8 cellular contexts compared by ENCODE assay signal in genomic region chr3:48086736-48087470, GRCh38.
DNase-seq lines count a peak whose midpoint lies in the region; ATAC-seq, FAIRE-seq and TF ChIP-seq lines count a peak whose summit lies in the region.

No MANE protein-coding gene starts in this region.

- H3K9ac ChIP-seq in trophoblast cell (ENCODE audit: low read length) = no peak overlapping the region

- H3K9me3 ChIP-seq in esophagus muscularis mucosa (no peaks in the 10 kb centered on the region), trophoblast cell (ENCODE audit: insufficient read depth, low read depth, low read length) (no peaks in the 10 kb centered on the region)

- H3K36me3 ChIP-seq in esophagus muscularis mucosa (peaks cover 0 to 9% (median 0%) of the 10 kb centered on the region in 4 donors), trophoblast cell (ENCODE audit: control insufficient read depth in 1 of 2, insufficient read depth in 2 of 2, low read length in 2 of 2) (peaks cover 4% of the 10 kb centered on the region in 2 experiments)

- H3K23ac ChIP-seq in trophoblast cell (ENCODE audit: low read length) = no peak overlapping the region

- no peak overlapping the region for H2BK5ac ChIP-seq in trophoblast cell (ENCODE audit: low read depth, low read length, poor library complexity)

- no peak overlapping the region for H3K14ac ChIP-seq in trophoblast cell (ENCODE audit: low read length)

- H3K27me3 ChIP-seq in esophagus muscularis mucosa = no peaks in the 10 kb centered on the region
- H3K27me3 ChIP-seq in trophoblast cell (ENCODE audit: insufficient read depth, low read length) = no peaks in the 10 kb centered on the region

- H3K79me1 ChIP-seq in trophoblast cell (ENCODE audit: low read length) = peaks cover 16% of the 10 kb centered on the region

- no peak overlapping the region for H4K91ac ChIP-seq in trophoblast cell (ENCODE audit: low read depth, low read length)

- H3K4me3 ChIP-seq in esophagus muscularis mucosa = peak overlapping the region; percentile 70 to 97 (median 91)
- peak overlapping the region; percentile 88 for H3K4me3 ChIP-seq in trophoblast cell (ENCODE audit: low read depth, low read length)

- H2BK12ac ChIP-seq in trophoblast cell (ENCODE audit: low read length) = no peak overlapping the region

- no peak overlapping the region for H4K8ac ChIP-seq in trophoblast cell (ENCODE audit: low read depth, low read length)

- H3K27ac ChIP-seq in RWPE1 (peak overlapping the region; percentile 95), esophagus muscularis mucosa (replicated peaks in 1 of 4) (peak overlapping the region; percentile 95 to 99 (median 99)), trophoblast cell (ENCODE audit: low read depth, low read length) (peak overlapping the region; percentile 6)

- no peak for ATAC-seq in GM21367 (IDR thresholded peaks at IDR 0.05; ENCODE audit: unreplicated experiment)

- peak overlapping the region; percentile 94 for H3K4me2 ChIP-seq in trophoblast cell (ENCODE audit: low read length)

- peak; percentile 63 for FAIRE-seq in GM12892 (lab: Jason Lieb, UNC)

- WGBS in esophagus muscularis mucosa = 25% methylated on average over 2 of the region's 2 CpGs
- WGBS in trophoblast cell (ENCODE audit: extremely low coverage, insufficient coverage, insufficient read length) = no CpG with 5 or more reads among the region's 2 CpGs

- DNase-seq in GM12892 (ENCODE audit: insufficient read length) = no peak
- DNase-seq in RWPE1 (ENCODE audit: low spot score) = peak; percentile 20
- no peak for DNase-seq in esophagus muscularis mucosa (ENCODE audit: extremely low spot score)
- no peak for DNase-seq in trophoblast cell
- DNase-seq in iPS-NIHi7 (ENCODE audit: extremely low spot score) = no peak
- DNase-seq in SHP77 treated with DMSO at 0.1 percent for 48 hours (lab: John Stamatoyannopoulos, UW) = no peak
- DNase-seq in NCI-H446 treated with DMSO at 0.1 percent for 48 hours (lab: John Stamatoyannopoulos, UW) = no peak

- no peak for TF ChIP-seq EP300 in esophagus muscularis mucosa (IDR thresholded peaks at IDR 0.05)

- POLR2A ChIA-PET in RWPE1 (lab: Yijun Ruan, JAX; ENCODE audit: low non-redundant PET) = interaction anchor here (0.8 kb wide), 1 partner anchor 60 kb away, joined by 3 read pairs; no protein-coding TSS in a partner anchor

- H2AFZ ChIP-seq in trophoblast cell (ENCODE audit: insufficient read depth, low read length, poor library complexity) = no peak overlapping the region

- intact Hi-C loops in esophagus muscularis mucosa (cut with DNase I) = loop anchor here (5.0 kb wide), 1 partner anchor 75 kb away; no protein-coding TSS in a partner anchor

- H3K79me2 ChIP-seq in trophoblast cell (ENCODE audit: control insufficient read depth, insufficient read depth, low read length, poor library complexity) = peaks cover 22% of the 10 kb centered on the region

- H2BK120ac ChIP-seq in trophoblast cell (ENCODE audit: insufficient read depth, low read length, poor library complexity) = no peak overlapping the region

- TF ChIP-seq CTCF in RWPE1 (conservative IDR thresholded peaks at IDR 0.05; ENCODE audit: low read depth) (no peak), esophagus muscularis mucosa (IDR thresholded peaks at IDR 0.05) (no peak)

- H3K18ac ChIP-seq in trophoblast cell (ENCODE audit: low read length) = no peak overlapping the region

- H2AK5ac ChIP-seq in trophoblast cell (ENCODE audit: low read length) = no peak overlapping the region

- TF ChIP-seq POLR2A in GM12892 (IDR thresholded peaks at IDR 0.05; ENCODE audit: low read depth, low read length) = no peak
- no peak for TF ChIP-seq POLR2A in esophagus muscularis mucosa (IDR thresholded peaks at IDR 0.05; ENCODE audit: low read depth)

- H3K4me1 ChIP-seq in esophagus muscularis mucosa (peaks cover 54 to 69% (median 59%) of the 10 kb centered on the region in 4 donors), trophoblast cell (ENCODE audit: control insufficient read depth in 1 of 2, insufficient read depth in 2 of 2, low read length in 2 of 2) (peaks cover 2 to 6% of the 10 kb centered on the region in 2 experiments)

- CTCF ChIA-PET in RWPE1 (lab: Yijun Ruan, JAX) = interaction anchor here (0.6 kb wide), 1 partner anchor 10 kb away, joined by 4 read pairs; no protein-coding TSS in a partner anchor

- H3K4ac ChIP-seq in trophoblast cell (ENCODE audit: low read depth, low read length) = peak overlapping the region; percentile 77

- H4K12ac ChIP-seq in trophoblast cell (ENCODE audit: low read depth, low read length) = no peak overlapping the region

Comparison
In these comparisons a context has a peak if more than half of its experiments do, and no peak if none do; other contexts are left out.
1. H3K27ac ChIP-seq: peak in every context shown above with its lines; median percentile 99 in esophagus muscularis mucosa; 95 in RWPE1; 6 in trophoblast cell.